1 cellular context compared by ENCODE assay signal in the genomic region with DNA sequence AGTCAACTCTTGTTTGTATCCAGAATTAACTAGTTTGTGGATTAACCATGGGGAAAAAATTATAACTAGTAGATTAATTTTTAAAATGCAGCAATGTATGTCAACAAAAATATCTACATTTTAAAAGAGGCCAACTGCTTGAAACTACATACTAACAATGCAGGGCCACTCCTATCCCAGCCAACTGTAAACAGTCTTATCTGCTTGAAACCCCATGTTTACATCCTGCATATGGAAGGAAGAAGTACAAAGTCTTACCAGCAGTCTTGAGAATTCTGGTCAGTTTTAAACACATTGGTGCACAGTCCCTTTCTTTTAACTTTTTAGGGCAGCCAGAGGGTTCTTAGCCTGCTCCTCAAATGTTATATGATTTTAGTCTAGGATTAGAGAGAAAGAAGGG.
TF ChIP-seq lines count a peak whose summit lies in the region.

No MANE protein-coding gene starts in this region.

TF ChIP-seq in GM23338, 12 proteins besides CTCF, POLR2A, EP300 and RAD21 (continued from another document):
- TF ChIP-seq, protein P1, sequence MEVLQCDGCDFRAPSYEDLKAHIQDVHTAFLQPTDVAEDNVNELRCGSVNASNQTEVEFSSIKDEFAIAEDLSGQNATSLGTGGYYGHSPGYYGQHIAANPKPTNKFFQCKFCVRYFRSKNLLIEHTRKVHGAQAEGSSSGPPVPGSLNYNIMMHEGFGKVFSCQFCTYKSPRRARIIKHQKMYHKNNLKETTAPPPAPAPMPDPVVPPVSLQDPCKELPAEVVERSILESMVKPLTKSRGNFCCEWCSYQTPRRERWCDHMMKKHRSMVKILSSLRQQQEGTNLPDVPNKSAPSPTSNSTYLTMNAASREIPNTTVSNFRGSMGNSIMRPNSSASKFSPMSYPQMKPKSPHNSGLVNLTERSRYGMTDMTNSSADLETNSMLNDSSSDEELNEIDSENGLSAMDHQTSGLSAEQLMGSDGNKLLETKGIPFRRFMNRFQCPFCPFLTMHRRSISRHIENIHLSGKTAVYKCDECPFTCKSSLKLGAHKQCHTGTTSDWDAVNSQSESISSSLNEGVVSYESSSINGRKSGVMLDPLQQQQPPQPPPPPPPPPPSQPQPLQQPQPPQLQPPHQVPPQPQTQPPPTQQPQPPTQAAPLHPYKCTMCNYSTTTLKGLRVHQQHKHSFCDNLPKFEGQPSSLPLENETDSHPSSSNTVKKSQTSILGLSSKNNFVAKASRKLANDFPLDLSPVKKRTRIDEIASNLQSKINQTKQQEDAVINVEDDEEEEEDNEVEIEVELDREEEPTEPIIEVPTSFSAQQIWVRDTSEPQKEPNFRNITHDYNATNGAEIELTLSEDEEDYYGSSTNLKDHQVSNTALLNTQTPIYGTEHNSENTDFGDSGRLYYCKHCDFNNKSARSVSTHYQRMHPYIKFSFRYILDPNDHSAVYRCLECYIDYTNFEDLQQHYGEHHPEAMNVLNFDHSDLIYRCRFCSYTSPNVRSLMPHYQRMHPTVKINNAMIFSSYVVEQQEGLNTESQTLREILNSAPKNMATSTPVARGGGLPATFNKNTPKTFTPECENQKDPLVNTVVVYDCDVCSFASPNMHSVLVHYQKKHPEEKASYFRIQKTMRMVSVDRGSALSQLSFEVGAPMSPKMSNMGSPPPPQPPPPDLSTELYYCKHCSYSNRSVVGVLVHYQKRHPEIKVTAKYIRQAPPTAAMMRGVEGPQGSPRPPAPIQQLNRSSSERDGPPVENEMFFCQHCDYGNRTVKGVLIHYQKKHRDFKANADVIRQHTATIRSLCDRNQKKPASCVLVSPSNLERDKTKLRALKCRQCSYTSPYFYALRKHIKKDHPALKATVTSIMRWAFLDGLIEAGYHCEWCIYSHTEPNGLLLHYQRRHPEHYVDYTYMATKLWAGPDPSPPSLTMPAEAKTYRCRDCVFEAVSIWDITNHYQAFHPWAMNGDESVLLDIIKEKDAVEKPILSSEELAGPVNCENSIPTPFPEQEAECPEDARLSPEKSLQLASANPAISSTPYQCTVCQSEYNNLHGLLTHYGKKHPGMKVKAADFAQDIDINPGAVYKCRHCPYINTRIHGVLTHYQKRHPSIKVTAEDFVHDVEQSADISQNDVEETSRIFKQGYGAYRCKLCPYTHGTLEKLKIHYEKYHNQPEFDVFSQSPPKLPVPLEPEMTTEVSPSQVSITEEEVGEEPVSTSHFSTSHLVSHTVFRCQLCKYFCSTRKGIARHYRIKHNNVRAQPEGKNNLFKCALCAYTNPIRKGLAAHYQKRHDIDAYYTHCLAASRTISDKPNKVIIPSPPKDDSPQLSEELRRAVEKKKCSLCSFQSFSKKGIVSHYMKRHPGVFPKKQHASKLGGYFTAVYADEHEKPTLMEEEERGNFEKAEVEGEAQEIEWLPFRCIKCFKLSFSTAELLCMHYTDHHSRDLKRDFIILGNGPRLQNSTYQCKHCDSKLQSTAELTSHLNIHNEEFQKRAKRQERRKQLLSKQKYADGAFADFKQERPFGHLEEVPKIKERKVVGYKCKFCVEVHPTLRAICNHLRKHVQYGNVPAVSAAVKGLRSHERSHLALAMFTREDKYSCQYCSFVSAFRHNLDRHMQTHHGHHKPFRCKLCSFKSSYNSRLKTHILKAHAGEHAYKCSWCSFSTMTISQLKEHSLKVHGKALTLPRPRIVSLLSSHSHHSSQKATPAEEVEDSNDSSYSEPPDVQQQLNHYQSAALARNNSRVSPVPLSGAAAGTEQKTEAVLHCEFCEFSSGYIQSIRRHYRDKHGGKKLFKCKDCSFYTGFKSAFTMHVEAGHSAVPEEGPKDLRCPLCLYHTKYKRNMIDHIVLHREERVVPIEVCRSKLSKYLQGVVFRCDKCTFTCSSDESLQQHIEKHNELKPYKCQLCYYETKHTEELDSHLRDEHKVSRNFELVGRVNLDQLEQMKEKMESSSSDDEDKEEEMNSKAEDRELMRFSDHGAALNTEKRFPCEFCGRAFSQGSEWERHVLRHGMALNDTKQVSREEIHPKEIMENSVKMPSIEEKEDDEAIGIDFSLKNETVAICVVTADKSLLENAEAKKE (CRISPR knock-in tag; IDR thresholded peaks at IDR 0.05), result no peak
